In the genomic region with DNA sequence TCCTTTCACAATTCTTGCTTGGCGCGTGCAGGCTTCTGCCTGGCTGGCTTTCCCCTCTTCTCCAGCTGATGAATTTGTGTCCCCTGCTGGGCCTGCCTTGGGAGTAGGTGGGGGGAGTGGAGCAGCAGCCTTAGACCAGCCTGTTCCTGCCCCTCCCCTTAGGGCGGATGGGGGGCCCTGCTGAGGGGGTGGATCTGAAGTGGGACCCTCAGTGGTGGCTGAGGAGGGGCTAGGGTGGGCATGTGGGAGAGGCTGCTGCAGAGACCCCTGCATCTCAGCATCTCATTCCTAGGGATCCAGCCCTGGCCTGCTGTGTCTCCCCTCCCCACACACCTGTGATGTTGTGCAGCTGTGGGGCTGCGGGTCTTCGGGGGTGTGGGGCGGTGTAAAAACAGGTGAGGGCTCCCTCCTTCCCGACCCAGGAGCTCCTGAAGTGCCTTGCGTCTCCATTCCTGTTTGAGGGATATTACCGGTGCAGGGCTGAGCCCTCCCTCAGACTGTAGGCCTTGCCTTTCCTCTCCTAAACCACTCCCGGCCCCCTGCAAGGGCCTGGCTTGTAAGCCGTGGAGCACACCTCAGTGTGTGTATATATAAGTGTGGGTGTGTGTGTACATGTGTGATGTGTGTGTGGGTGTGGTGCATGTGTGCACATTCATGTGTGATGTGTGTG, we compare ENCODE assay signal across 1 cellular context.
TF ChIP-seq lines count a peak whose summit lies in the region.

No MANE protein-coding gene starts in this region.

TF ChIP-seq in IMR-90, 13 proteins besides CTCF, POLR2A, EP300 and RAD21:
- TF ChIP-seq MAFK (IDR thresholded peaks at IDR 0.05; ENCODE audit: low read depth, low read length) = no peak
- TF ChIP-seq, protein P1, sequence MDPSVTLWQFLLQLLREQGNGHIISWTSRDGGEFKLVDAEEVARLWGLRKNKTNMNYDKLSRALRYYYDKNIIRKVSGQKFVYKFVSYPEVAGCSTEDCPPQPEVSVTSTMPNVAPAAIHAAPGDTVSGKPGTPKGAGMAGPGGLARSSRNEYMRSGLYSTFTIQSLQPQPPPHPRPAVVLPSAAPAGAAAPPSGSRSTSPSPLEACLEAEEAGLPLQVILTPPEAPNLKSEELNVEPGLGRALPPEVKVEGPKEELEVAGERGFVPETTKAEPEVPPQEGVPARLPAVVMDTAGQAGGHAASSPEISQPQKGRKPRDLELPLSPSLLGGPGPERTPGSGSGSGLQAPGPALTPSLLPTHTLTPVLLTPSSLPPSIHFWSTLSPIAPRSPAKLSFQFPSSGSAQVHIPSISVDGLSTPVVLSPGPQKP (IDR thresholded peaks at IDR 0.05; ENCODE audit: borderline replicate concordance, low read depth, low read length) = no peak
- no peak for TF ChIP-seq NFE2L2 (IDR thresholded peaks at IDR 0.05; ENCODE audit: low read depth, low read length)
- no peak for TF ChIP-seq BHLHE40 (IDR thresholded peaks at IDR 0.05; ENCODE audit: low read depth, low read length)
- TF ChIP-seq, protein P2, sequence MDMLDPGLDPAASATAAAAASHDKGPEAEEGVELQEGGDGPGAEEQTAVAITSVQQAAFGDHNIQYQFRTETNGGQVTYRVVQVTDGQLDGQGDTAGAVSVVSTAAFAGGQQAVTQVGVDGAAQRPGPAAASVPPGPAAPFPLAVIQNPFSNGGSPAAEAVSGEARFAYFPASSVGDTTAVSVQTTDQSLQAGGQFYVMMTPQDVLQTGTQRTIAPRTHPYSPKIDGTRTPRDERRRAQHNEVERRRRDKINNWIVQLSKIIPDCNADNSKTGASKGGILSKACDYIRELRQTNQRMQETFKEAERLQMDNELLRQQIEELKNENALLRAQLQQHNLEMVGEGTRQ (IDR thresholded peaks at IDR 0.05; ENCODE audit: low read depth, low read length) = no peak
- TF ChIP-seq CEBPB (IDR thresholded peaks at IDR 0.05; ENCODE audit: low read depth, low read length) = no peak
- no peak for TF ChIP-seq MXI1 (IDR thresholded peaks at IDR 0.05; ENCODE audit: borderline replicate concordance, low read depth, low read length)
- TF ChIP-seq CHD1 (IDR thresholded peaks at IDR 0.05; ENCODE audit: low read depth, low read length) = no peak
- TF ChIP-seq SMC3 (IDR thresholded peaks at IDR 0.05; ENCODE audit: low read depth, low read length) = no peak
- no peak for TF ChIP-seq MAZ (IDR thresholded peaks at IDR 0.05; ENCODE audit: borderline replicate concordance, low read depth, low read length)
- TF ChIP-seq RFX5 (IDR thresholded peaks at IDR 0.05; ENCODE audit: low read depth, low read length) = no peak
- no peak for TF ChIP-seq FOS (IDR thresholded peaks at IDR 0.05; ENCODE audit: low read depth, low read length)
